ENCODE assay signal across 20 cellular contexts in the genomic region with DNA sequence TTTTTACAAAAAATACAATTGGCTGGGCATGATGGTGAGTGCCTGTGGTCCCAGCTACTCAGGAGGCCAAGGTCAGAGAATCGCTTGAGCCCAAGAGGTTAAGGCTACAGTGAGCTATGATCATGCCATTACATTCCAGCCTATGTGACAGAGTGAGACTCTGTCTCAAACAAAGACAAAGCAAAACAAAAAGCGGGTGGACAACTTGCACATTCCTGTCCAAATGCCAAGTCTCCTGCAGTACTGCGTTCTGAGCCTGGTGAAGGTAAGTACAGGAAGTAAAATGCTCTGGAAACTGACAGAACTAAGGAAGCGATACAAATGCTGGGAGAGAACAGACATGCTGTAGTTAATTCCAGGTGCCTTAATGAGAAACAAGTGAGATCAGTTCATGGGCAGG. TPM values are rescaled to one million over a fixed set of nuclear protein-coding genes. Genes with fewer than 3 reads are reported as not detected.
DNase-seq lines count a peak whose midpoint lies in the region; TF ChIP-seq lines count a peak whose summit lies in the region.
"Had no signal": no experiment of that assay in that cellular context is flagged by ENCODE, and none has a peak within 500 bp of the region (broad histone marks: within the 10 kb centered on the region; RNA-seq: fewer than 3 reads in every experiment).

No MANE protein-coding gene starts in this region.

- no peaks in the 10 kb centered on the region for H3K4me1 ChIP-seq in H9 (ENCODE audit: insufficient read depth, low read length)
- no peaks in the 10 kb centered on the region for H3K4me1 ChIP-seq in parathyroid adenoma
- H3K4me1 ChIP-seq in ascending aorta = no peaks in the 10 kb centered on the region
- H3K4me1 ChIP-seq: HAP-1, SJCRH30 had no signal

- H4K8ac ChIP-seq in H9 (replicated peaks; ENCODE audit: insufficient read length, low read depth, low read length) = no peak overlapping the region

- DNase-seq in H9 (no peak), NCI-H69 (lab: John Stamatoyannopoulos, UW) (peak; percentile 18), dedifferentiated amniotic fluid mesenchymal stem cell (ENCODE audit: extremely low spot score) (peak; percentile 1), ascending aorta (ENCODE audit: low spot score in 2 of 2) (no peak), NCI-H146 treated with DMSO at 0.1 percent for 48 hours (lab: John Stamatoyannopoulos, UW; ENCODE audit: unreplicated experiment) (no peak), hippocampal formation (lab: John Stamatoyannopoulos, UW) (no peak), DMS114 treated with DMSO at 0.1 percent for 48 hours (lab: John Stamatoyannopoulos, UW; ENCODE audit: unreplicated experiment) (no peak)
- DNase-seq: MM.1S, NCI-H1048, NCI-H1436, NCI-H1930, NCI-H226, NCI-H524 treated with DMSO at 0.1 percent for 48 hours, SJCRH30, T-cell had no signal

- H3K4me3 Mint-ChIP-seq in H9 = no peak overlapping the region
- H3K4me3 Mint-ChIP-seq: T-cell had no signal

- H3K18ac ChIP-seq in H9 (ENCODE audit: insufficient read length, low read depth, low read length) = no peak overlapping the region

- H3K27me3 ChIP-seq in H9 (ENCODE audit: insufficient read depth, low read length) (no peaks in the 10 kb centered on the region), parathyroid adenoma (ENCODE audit: control insufficient read depth, insufficient read depth, low read length) (no peaks in the 10 kb centered on the region), ascending aorta (no peaks in the 10 kb centered on the region)
- H3K27me3 ChIP-seq: SJCRH30 had no signal

- intact Hi-C loops in ascending aorta (cut with DNase I) = no loop called here

- no peaks in the 10 kb centered on the region for H3K36me3 ChIP-seq in parathyroid adenoma (ENCODE audit: control insufficient read depth, insufficient read depth, low read length)
- H3K36me3 ChIP-seq in ascending aorta = no peaks in the 10 kb centered on the region
- H3K36me3 ChIP-seq: HAP-1, SJCRH30 had no signal

- H2BK5ac ChIP-seq in H9 (ENCODE audit: insufficient read length, low read length) = no peak overlapping the region

- H2AK5ac ChIP-seq in H9 (ENCODE audit: insufficient read length, low read length) = no peak overlapping the region

- no peak overlapping the region for H4K91ac ChIP-seq in H9 (ENCODE audit: insufficient read length, low read depth, low read length)

- no peaks in the 10 kb centered on the region for H3K9me3 ChIP-seq in H9 (ENCODE audit: control insufficient read depth, low read depth, low read length)
- H3K9me3 ChIP-seq in parathyroid adenoma (ENCODE audit: control insufficient read depth, low read length) = no peaks in the 10 kb centered on the region
- H3K9me3 ChIP-seq in ascending aorta = no peaks in the 10 kb centered on the region
- H3K9me3 ChIP-seq: HAP-1 had no signal

- H3K27ac ChIP-seq in H9 (ENCODE audit: insufficient read length, low read depth, low read length) = peak overlapping the region; percentile 19
- no peak overlapping the region for H3K27ac ChIP-seq in parathyroid adenoma
- H3K27ac ChIP-seq in ascending aorta = no peak overlapping the region
- H3K27ac ChIP-seq: C4-2B, HL-60, SJCRH30 had no signal

- no peak overlapping the region for H3K4ac ChIP-seq in H9 (ENCODE audit: low read depth, low read length)

- TF ChIP-seq CTCF in H9 (conservative IDR thresholded peaks at IDR 0.05) = no peak
- TF ChIP-seq CTCF in parathyroid adenoma (IDR thresholded peaks at IDR 0.05) = no peak
- TF ChIP-seq CTCF in ascending aorta (IDR thresholded peaks at IDR 0.05) = no peak

- H3K79me2 ChIP-seq in H9 (ENCODE audit: insufficient read depth, low read length) (no peaks in the 10 kb centered on the region), parathyroid adenoma (no peaks in the 10 kb centered on the region)

- no peak overlapping the region for H3K23ac ChIP-seq in H9 (ENCODE audit: insufficient read length, low read depth, low read length)

- H3K27ac Mint-ChIP-seq in H9 = no peak overlapping the region; a peak in 1 of 7 replicates
- H3K27ac Mint-ChIP-seq: T-cell had no signal

- no peak overlapping the region for H4K5ac ChIP-seq in H9 (ENCODE audit: insufficient read length, low read depth, low read length)

- no peaks in the 10 kb centered on the region for H3K79me1 ChIP-seq in H9 (ENCODE audit: insufficient read depth, low read depth, low read length, poor library complexity, severe bottlenecking)

- H2BK20ac ChIP-seq in H9 (ENCODE audit: low read depth, low read length, poor library complexity, severe bottlenecking) = no peak overlapping the region

- H3K36me3 Mint-ChIP-seq in H9 (ENCODE audit: insufficient read depth in 1 of 3, low read depth in 3 of 3) = no peaks in the 10 kb centered on the region
- H3K36me3 Mint-ChIP-seq: T-cell had no signal

- H3K27me3 Mint-ChIP-seq in H9 (ENCODE audit: low read depth) = peaks cover 9% of the 10 kb centered on the region

- H2BK12ac ChIP-seq in H9 (ENCODE audit: insufficient read length, low read depth, low read length) = no peak overlapping the region

- H3K9me3 Mint-ChIP-seq in H9 = peaks cover 0 to 2% of the 10 kb centered on the region in 2 experiments; a peak in 1 of 5 replicates
- H3K9me3 Mint-ChIP-seq: T-cell had no signal

- no peak overlapping the region for H2BK15ac ChIP-seq in H9 (ENCODE audit: low read depth, low read length)

- H3K9ac ChIP-seq in H9 (ENCODE audit: extremely low read depth, insufficient read length, low read length) (no peak overlapping the region), parathyroid adenoma (no peak overlapping the region)

- H4K20me1 ChIP-seq in H9 (ENCODE audit: control insufficient read depth, insufficient read depth, insufficient read length) = no peaks in the 10 kb centered on the region

- H3K56ac ChIP-seq in H9 (ENCODE audit: insufficient read length, low read depth, low read length) = no peak overlapping the region

- H3K4me3 ChIP-seq in parathyroid adenoma (ENCODE audit: low read depth, low read length) = no peak overlapping the region
- H3K4me3 ChIP-seq in ascending aorta = no peak overlapping the region
- H3K4me3 ChIP-seq: GM12878, HAP-1, SJCRH30 had no signal

- no peak overlapping the region for H2BK120ac ChIP-seq in H9 (ENCODE audit: low read depth, low read length, poor library complexity, severe bottlenecking)

- H3K14ac ChIP-seq in H9 (ENCODE audit: insufficient read depth, low read length) = no peak overlapping the region

- H3K4me2 ChIP-seq in H9 (ENCODE audit: insufficient read depth, insufficient read length, low read length) = no peak overlapping the region
- no peak overlapping the region for H3K4me2 ChIP-seq in parathyroid adenoma (ENCODE audit: low read length)

- no peak overlapping the region for H3T11ph ChIP-seq in H9 (ENCODE audit: low read length)

- H2AFZ ChIP-seq in H9 (ENCODE audit: low read length) = no peak overlapping the region
- peak overlapping the region; percentile 70 for H2AFZ ChIP-seq in parathyroid adenoma

- no CpG with 5 or more reads among the region's 4 CpGs for WGBS in H9 (ENCODE audit: extremely low coverage, insufficient read length, low lambda C conversion rate)

- no peaks in the 10 kb centered on the region for H3K4me1 Mint-ChIP-seq in H9
- H3K4me1 Mint-ChIP-seq: T-cell had no signal

- H3K23me2 ChIP-seq in H9 (ENCODE audit: insufficient read length, low read depth, low read length, poor library complexity, severe bottlenecking) = no peaks in the 10 kb centered on the region

RNA-seq across cellular contexts. Expression of a gene that starts 20.4 kb away (rescaled TPM):
- total RNA-seq in H9 (2021) (10.3 and 10.5 TPM in 2 replicates), ascending aorta (2.3 TPM)

RNA-seq across cellular contexts. Expression of a gene that starts 37.3 kb away (rescaled TPM):
- total RNA-seq in H9 (2021) (1.7 and 2.2 TPM in 2 replicates), ascending aorta (14.5 TPM)

Comparison
In these comparisons a context has a peak if more than half of its experiments do, and no peak if none do; other contexts are left out.
1. DNase-seq: peak in NCI-H69 (single experiment) and dedifferentiated amniotic fluid mesenchymal stem cell (single experiment); none in H9 (single experiment), ascending aorta (0 of 2), NCI-H146 treated with DMSO at 0.1 percent for 48 hours (single experiment), hippocampal formation (0 of 2) and DMS114 treated with DMSO at 0.1 percent for 48 hours (single experiment).